In genomic region chr5:122101636-122102285, GRCh38 we compare ENCODE assay signal across 8 cellular contexts. TPM values are rescaled to one million over a fixed set of nuclear protein-coding genes. Genes with fewer than 3 reads are reported as not detected.
DNase-seq lines count a peak whose midpoint lies in the region; ATAC-seq and FAIRE-seq lines count a peak whose summit lies in the region.

No MANE protein-coding gene starts in this region.

- DNase-seq in MV-4-11 (lab: John Stamatoyannopoulos, UW) (peak; percentile 21), amniotic epithelial cell (ENCODE audit: low read depth) (peak; percentile 61), left lobe of liver (ENCODE audit: low spot score) (no peak), GM19240 (ENCODE audit: insufficient read length, low spot score) (no peak), GF-D8 (lab: John Stamatoyannopoulos, UW) (no peak), D341Med (ENCODE audit: low spot score) (no peak)

- FAIRE-seq in G401.6 (lab: Jason Lieb, UNC): peak; percentile 77

- ATAC-seq in GM21619 (IDR thresholded peaks at IDR 0.05; ENCODE audit: unreplicated experiment): peak; percentile 59
- ATAC-seq in left lobe of liver: peak; percentile 80

RNA-seq across cellular contexts. Expression of gene LOX, which starts 23.7 kb away (rescaled TPM):
- 2.1 TPM for total RNA-seq in left lobe of liver

RNA-seq across cellular contexts. Expression of gene ZNF474, which starts 27.6 kb away (rescaled TPM):
- 0.13 TPM for total RNA-seq in left lobe of liver

Comparison
In these comparisons a context has a peak if more than half of its experiments do, and no peak if none do; other contexts are left out.
1. DNase-seq: peak in MV-4-11 (single experiment) and amniotic epithelial cell (single experiment); none in left lobe of liver (single experiment), GM19240 (single experiment), GF-D8 (single experiment) and D341Med (single experiment).